14 cellular contexts compared by ENCODE assay signal in genomic region chr17:75509528-75510258, GRCh38. TPM values are rescaled to one million over a fixed set of nuclear protein-coding genes. Genes with fewer than 3 reads are reported as not detected.
DNase-seq lines count a peak whose midpoint lies in the region; ATAC-seq and TF ChIP-seq lines count a peak whose summit lies in the region.
"Had no signal": no experiment of that assay in that cellular context is flagged by ENCODE, and none has a peak within 500 bp of the region (broad histone marks: within the 10 kb centered on the region; RNA-seq: fewer than 3 reads in every experiment).

No MANE protein-coding gene starts in this region.

- no peaks in the 10 kb centered on the region for H4K20me1 ChIP-seq in H9 (ENCODE audit: control insufficient read depth, insufficient read depth, insufficient read length)

- peaks cover 4 to 48% (median 36%) of the 10 kb centered on the region in 3 experiments; a peak in 6 of 7 replicates for H3K36me3 Mint-ChIP-seq in H9 (ENCODE audit: insufficient read depth in 1 of 3, low read depth in 3 of 3)
- peaks cover 22% of the 10 kb centered on the region for H3K36me3 Mint-ChIP-seq in endodermal cell (ENCODE audit: low read depth)
- peaks cover 8% of the 10 kb centered on the region for H3K36me3 Mint-ChIP-seq in progenitor cell of endocrine pancreas (ENCODE audit: insufficient read depth)

- H3K27me3 ChIP-seq in H9 (ENCODE audit: insufficient read depth, low read length): no peaks in the 10 kb centered on the region
- H3K27me3 ChIP-seq in endodermal cell (ENCODE audit: control insufficient read depth, insufficient read depth, low read length, poor library complexity, severe bottlenecking): no peaks in the 10 kb centered on the region
- peaks cover 0 to 11% of the 10 kb centered on the region in 2 donors for H3K27me3 ChIP-seq in left lung
- H3K27me3 ChIP-seq: pancreas had no signal

- H2AK5ac ChIP-seq in H9 (ENCODE audit: insufficient read length, low read length): no peak overlapping the region

- H3K4me1 Mint-ChIP-seq in H9 (peaks cover 4 to 10% of the 10 kb centered on the region in 2 experiments; a peak in 3 of 4 replicates), endodermal cell (no peaks in the 10 kb centered on the region), progenitor cell of endocrine pancreas (ENCODE audit: low read depth) (peaks cover 13% of the 10 kb centered on the region)
- H3K4me1 Mint-ChIP-seq: activated naive CD8-positive, alpha-beta T cell treated with anti-CD3 and anti-CD28 coated beads, Interleukin-2, amount 50 U/mL, for 24 hours had no signal

- H3K23me2 ChIP-seq in H9 (ENCODE audit: insufficient read length, low read depth, low read length, poor library complexity, severe bottlenecking): peaks cover 4% of the 10 kb centered on the region

- H4K8ac ChIP-seq in H9 (replicated peaks; ENCODE audit: insufficient read length, low read depth, low read length): no peak overlapping the region

- no peak overlapping the region for H4K5ac ChIP-seq in H9 (ENCODE audit: insufficient read length, low read depth, low read length)

- H2BK15ac ChIP-seq in H9 (ENCODE audit: low read depth, low read length): no peak overlapping the region

- no peak overlapping the region for H2BK5ac ChIP-seq in H9 (ENCODE audit: insufficient read length, low read length)

- H3K18ac ChIP-seq in H9 (ENCODE audit: insufficient read length, low read depth, low read length): no peak overlapping the region

- no peak overlapping the region for H2BK120ac ChIP-seq in H9 (ENCODE audit: low read depth, low read length, poor library complexity, severe bottlenecking)

- ATAC-seq in left lung: peak; percentile 9
- no peak for ATAC-seq in GM18511 (IDR thresholded peaks at IDR 0.05; ENCODE audit: unreplicated experiment)
- ATAC-seq: activated naive CD8-positive, alpha-beta T cell treated with anti-CD3 and anti-CD28 coated beads, Interleukin-2, amount 50 U/mL, for 24 hours; pancreas had no signal

- no peak overlapping the region for H3K9ac ChIP-seq in H9 (ENCODE audit: extremely low read depth, insufficient read length, low read length)
- H3K9ac ChIP-seq in endodermal cell (ENCODE audit: extremely low read depth, low read length, poor library complexity, severe bottlenecking): no peak overlapping the region

- in situ Hi-C loops in G401 (cut with HindIII; ENCODE audit: low sequenced_read_pairs): no loop called here

- H3K27me3 Mint-ChIP-seq in H9 (ENCODE audit: low read depth) (no peaks in the 10 kb centered on the region), endodermal cell (ENCODE audit: insufficient read depth) (no peaks in the 10 kb centered on the region), progenitor cell of endocrine pancreas (no peaks in the 10 kb centered on the region)
- H3K27me3 Mint-ChIP-seq: activated naive CD8-positive, alpha-beta T cell treated with anti-CD3 and anti-CD28 coated beads, Interleukin-2, amount 50 U/mL, for 24 hours had no signal

- H3K9me3 Mint-ChIP-seq in H9: no peaks in the 10 kb centered on the region
- H3K9me3 Mint-ChIP-seq in endodermal cell: no peaks in the 10 kb centered on the region
- no peaks in the 10 kb centered on the region for H3K9me3 Mint-ChIP-seq in progenitor cell of endocrine pancreas (ENCODE audit: low read depth)
- H3K9me3 Mint-ChIP-seq: activated naive CD8-positive, alpha-beta T cell treated with anti-CD3 and anti-CD28 coated beads, Interleukin-2, amount 50 U/mL, for 24 hours had no signal

- H4K91ac ChIP-seq in H9 (ENCODE audit: insufficient read length, low read depth, low read length): no peak overlapping the region

- H2BK12ac ChIP-seq in H9 (ENCODE audit: insufficient read length, low read depth, low read length): no peak overlapping the region

- H3K36me3 ChIP-seq in endodermal cell (ENCODE audit: control insufficient read depth, insufficient read depth, low read length) (peaks cover 28% of the 10 kb centered on the region), left lung (peaks cover 0 to 38% of the 10 kb centered on the region in 2 donors)

- no peak overlapping the region for H3K4me2 ChIP-seq in H9 (ENCODE audit: insufficient read depth, insufficient read length, low read length)

- H3K14ac ChIP-seq in H9 (ENCODE audit: insufficient read depth, low read length): no peak overlapping the region

- H3K27ac Mint-ChIP-seq in H9: peak overlapping the region in 2 of 3 experiments; percentile 22 to 28; a peak in 3 of 7 replicates
- peak overlapping the region; percentile 52 for H3K27ac Mint-ChIP-seq in endodermal cell
- H3K27ac Mint-ChIP-seq in progenitor cell of endocrine pancreas: no peak overlapping the region
- H3K27ac Mint-ChIP-seq: activated naive CD8-positive, alpha-beta T cell treated with anti-CD3 and anti-CD28 coated beads, Interleukin-2, amount 50 U/mL, for 24 hours had no signal

- no peak overlapping the region for H3K56ac ChIP-seq in H9 (ENCODE audit: insufficient read length, low read depth, low read length)

- WGBS in H9 (ENCODE audit: extremely low coverage, insufficient read length, low lambda C conversion rate): no CpG with 5 or more reads among the region's 19 CpGs
- 92 to 99% methylated on average over 9 to 19 of the region's 19 CpGs for WGBS in endodermal cell (ENCODE audit: insufficient coverage in 1 of 2, insufficient read length in 1 of 2), 2 experiments

- H2BK20ac ChIP-seq in H9 (ENCODE audit: low read depth, low read length, poor library complexity, severe bottlenecking): no peak overlapping the region

- DNase-seq in H9 (no peak), endodermal cell (no peak), left lung (peak in 1 of 2 donors; percentile 76), progenitor cell of endocrine pancreas (ENCODE audit: low spot score, unreplicated experiment) (no peak), NOMO-1 treated with DMSO at 0.1 percent for 48 hours (lab: John Stamatoyannopoulos, UW; ENCODE audit: unreplicated experiment) (no peak), G401 (ENCODE audit: low spot score) (no peak)
- DNase-seq: ACHN; activated CD4-positive, CD25-positive, alpha-beta regulatory T cell treated with anti-CD3 and anti-CD28 coated beads, Interleukin-2, amount 50 U/mL, for 72 hours; activated naive CD8-positive, alpha-beta T cell treated with anti-CD3 and anti-CD28 coated beads, Interleukin-2, amount 50 U/mL, for 24 hours; T-helper 1 cell had no signal

- H3K9me3 ChIP-seq in H9 (ENCODE audit: control insufficient read depth, low read depth, low read length) (no peaks in the 10 kb centered on the region), endodermal cell (ENCODE audit: control insufficient read depth, low read length) (no peaks in the 10 kb centered on the region), left lung (no peaks in the 10 kb centered on the region)
- H3K9me3 ChIP-seq: pancreas had no signal

- H3K4me3 Mint-ChIP-seq in H9 (no peak overlapping the region), endodermal cell (no peak overlapping the region), progenitor cell of endocrine pancreas (ENCODE audit: low read depth) (no peak overlapping the region)
- H3K4me3 Mint-ChIP-seq: activated naive CD8-positive, alpha-beta T cell treated with anti-CD3 and anti-CD28 coated beads, Interleukin-2, amount 50 U/mL, for 24 hours had no signal

- H3T11ph ChIP-seq in H9 (ENCODE audit: low read length): no peak overlapping the region

- no peak overlapping the region for H3K4ac ChIP-seq in H9 (ENCODE audit: low read depth, low read length)

- no peak overlapping the region for H2AFZ ChIP-seq in H9 (ENCODE audit: low read length)

- H3K79me1 ChIP-seq in H9 (ENCODE audit: insufficient read depth, low read depth, low read length, poor library complexity, severe bottlenecking): no peaks in the 10 kb centered on the region

- H3K4me3 ChIP-seq in endodermal cell (ENCODE audit: low read length): no peak overlapping the region
- H3K4me3 ChIP-seq in left lung: peak overlapping the region in 1 of 2 donors; percentile 16
- no peak overlapping the region for H3K4me3 ChIP-seq in skin epidermis
- H3K4me3 ChIP-seq: pancreas had no signal

- TF ChIP-seq CTCF in H9 (conservative IDR thresholded peaks at IDR 0.05) (no peak), endodermal cell (conservative IDR thresholded peaks at IDR 0.05) (no peak), left lung (IDR thresholded peaks at IDR 0.05) (no peak), progenitor cell of endocrine pancreas (IDR thresholded peaks at IDR 0.05; ENCODE audit: unreplicated experiment) (no peak)

- no peak overlapping the region for H3K23ac ChIP-seq in H9 (ENCODE audit: insufficient read length, low read depth, low read length)

- intact Hi-C loops in left lung (cut with DNase I): no loop called here

- H3K79me2 ChIP-seq in H9 (ENCODE audit: insufficient read depth, low read length): no peaks in the 10 kb centered on the region; the same call in 1 of the 2 replicates

- H3K27ac ChIP-seq in H9 (ENCODE audit: insufficient read length, low read depth, low read length) (no peak overlapping the region), endodermal cell (ENCODE audit: low read depth, low read length) (no peak overlapping the region), left lung (peak overlapping the region; percentile 57 to 77), skin epidermis (peak overlapping the region in 14 of 21 experiments; percentile 5 to 75 (median 58))
- H3K27ac ChIP-seq: pancreas had no signal

- H3K4me1 ChIP-seq in H9 (ENCODE audit: insufficient read depth, low read length): no peaks in the 10 kb centered on the region
- H3K4me1 ChIP-seq in endodermal cell (ENCODE audit: control insufficient read depth, insufficient read depth, low read length): peaks cover 7% of the 10 kb centered on the region
- peaks cover 13 to 53% of the 10 kb centered on the region in 2 donors for H3K4me1 ChIP-seq in left lung

RNA-seq across cellular contexts. Expression of gene CASKIN2, which starts 5.6 kb away (rescaled TPM):
- total RNA-seq in H9 (2021) (35.2 and 37.0 TPM in 2 replicates), endodermal cell (10 to 100 TPM; 26.4 to 31.0 TPM), left lung (10 to 100 TPM; 43.8 to 74.4 TPM), progenitor cell of endocrine pancreas (47.6 and 50.6 TPM in 2 replicates)
- polyA plus RNA-seq in endodermal cell (2013, experiment 1 of 2): 14.9 TPM
- polyA plus RNA-seq in endodermal cell (2013, experiment 2 of 2): 11.8 TPM
- total RNA-seq in G401 (2014; rRNA removed; shearing (Covaris generic)): 11.6 and 11.8 TPM in 2 replicates

RNA-seq across cellular contexts. Expression of gene TSEN54, which starts 6.6 kb away (rescaled TPM):
- total RNA-seq in H9 (2021) (44.5 and 45.5 TPM in 2 replicates), endodermal cell (10 to 100 TPM; 37.7 to 39.1 TPM), left lung (10 to 100 TPM; 15.8 to 22.9 TPM), progenitor cell of endocrine pancreas (56.0 and 56.4 TPM in 2 replicates)
- polyA plus RNA-seq in endodermal cell (2013, experiment 1 of 2): 30.2 TPM
- 32.7 TPM for polyA plus RNA-seq in endodermal cell (2013, experiment 2 of 2)
- total RNA-seq in G401 (2014; rRNA removed; shearing (Covaris generic)): 47.2 and 56.3 TPM in 2 replicates

RNA-seq across cellular contexts. Expression of gene LLGL2, which starts 15.8 kb away (rescaled TPM):
- total RNA-seq in H9 (2021): 85.9 and 90.4 TPM in 2 replicates
- total RNA-seq in endodermal cell: 100 to 1,000 TPM; 128 to 149 TPM
- 20.2 TPM for polyA plus RNA-seq in endodermal cell (2013, experiment 1 of 2)
- polyA plus RNA-seq in endodermal cell (2013, experiment 2 of 2): 16.5 TPM
- total RNA-seq in left lung: 100 to 1,000 TPM; 161 to 173 TPM
- total RNA-seq in progenitor cell of endocrine pancreas: 232 and 235 TPM in 2 replicates
- total RNA-seq in G401 (2014; rRNA removed; shearing (Covaris generic)): 28.9 and 37.8 TPM in 2 replicates
- total RNA-seq: HT1080 had no signal

RNA-seq across cellular contexts. Expression of gene TMEM94, which starts 53.3 kb away (rescaled TPM):
- total RNA-seq in H9 (2021): 61.4 and 67.9 TPM in 2 replicates
- 100 to 1,000 TPM in 1 of 2 donors, 10 to 100 TPM in 1; 96.0 to 106 TPM for total RNA-seq in endodermal cell
- 90.8 TPM for polyA plus RNA-seq in endodermal cell (2013, experiment 1 of 2)
- polyA plus RNA-seq in endodermal cell (2013, experiment 2 of 2): 82.1 TPM
- 10 to 100 TPM; 68.4 to 74.3 TPM for total RNA-seq in left lung
- total RNA-seq in progenitor cell of endocrine pancreas: 168 and 197 TPM in 2 replicates
- total RNA-seq in G401 (2014; rRNA removed; shearing (Covaris generic)): 50.3 and 53.2 TPM in 2 replicates

Comparison
In these comparisons a context has a peak if more than half of its experiments do, and no peak if none do; other contexts are left out.
1. H3K27ac ChIP-seq: peak in left lung (2 of 2) and skin epidermis (14 of 21); none in H9 (single experiment) and endodermal cell (single experiment).